ENCODE assay signal across 17 cellular contexts in the genomic region with DNA sequence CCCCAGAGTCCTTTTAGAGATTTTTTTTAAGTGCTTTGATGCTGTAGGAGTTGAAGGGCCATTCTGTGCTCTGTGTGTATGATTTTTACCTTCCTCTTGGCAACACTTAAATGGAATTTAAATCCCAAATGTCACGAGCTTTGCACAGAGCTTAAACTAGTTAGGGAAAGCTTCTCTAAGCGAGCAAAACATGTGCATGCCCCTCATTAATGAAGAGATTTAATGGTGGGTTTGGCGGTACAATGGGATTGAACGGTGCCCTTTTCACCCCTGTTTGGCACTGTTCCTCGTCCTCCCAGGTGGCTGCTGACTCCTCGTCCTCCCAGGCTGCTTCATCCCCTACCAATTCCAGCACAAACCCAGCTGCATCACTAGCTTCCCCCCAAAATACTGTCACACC.
"Had no signal": no experiment of that assay in that cellular context is flagged by ENCODE, and none has a peak within 500 bp of the region (broad histone marks: within the 10 kb centered on the region; RNA-seq: fewer than 3 reads in every experiment).

No MANE protein-coding gene starts in this region.

- H3K27ac Mint-ChIP-seq: nephron progenitor cell had no signal

- H3K4me1 Mint-ChIP-seq: naive B cell had no signal

- H3K9me3 Mint-ChIP-seq: nephron progenitor cell had no signal

- H3K36me3 Mint-ChIP-seq: naive B cell had no signal

- DNase-seq: cortex of kidney; dorsolateral prefrontal cortex; effector CD8-positive, alpha-beta T cell; heart left ventricle; hippocampal formation; kidney glomerular epithelial cell; mesendoderm; naive B cell; nephron progenitor cell; posterior cingulate gyrus; right cardiac atrium; small intestine; stimulated activated CD4-positive, alpha-beta T cell treated with anti-CD3 and anti-CD28 coated beads, Interleukin-12 subunit alpha, Interleukin-12 subunit beta, amount 100 ng/mL, for 4 hours; stimulated activated naive CD4-positive, alpha-beta T cell; stomach; substantia nigra; transverse colon had no signal

- ATAC-seq: heart left ventricle, right cardiac atrium had no signal

- H3K4me3 Mint-ChIP-seq: naive B cell, nephron progenitor cell had no signal
